Comparison of ENCODE assay signal across 21 cellular contexts in the genomic region with DNA sequence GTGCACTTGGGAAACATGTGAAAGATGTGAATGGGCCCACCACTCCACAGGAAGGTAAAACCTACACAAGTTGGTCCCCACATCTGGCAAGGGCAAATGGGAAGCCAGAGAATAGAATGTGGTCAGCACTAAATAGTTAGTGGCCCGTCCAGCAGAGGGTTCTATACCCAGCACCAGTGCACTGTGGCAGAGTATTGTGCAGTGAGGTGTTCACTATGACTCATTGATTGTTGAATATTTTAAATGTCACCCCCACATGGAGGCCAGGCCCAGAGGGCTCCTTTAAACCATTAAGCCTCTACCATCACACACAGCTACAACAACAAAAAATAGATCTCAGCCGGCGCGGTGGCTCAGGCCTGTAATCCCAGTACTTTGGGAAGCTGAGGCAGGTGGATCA. TPM values are rescaled to one million over a fixed set of nuclear protein-coding genes. Genes with fewer than 3 reads are reported as not detected.
"Had no signal": no experiment of that assay in that cellular context is flagged by ENCODE, and none has a peak within 500 bp of the region (broad histone marks: within the 10 kb centered on the region; RNA-seq: fewer than 3 reads in every experiment).

No MANE protein-coding gene starts in this region.

- H2AFZ ChIP-seq: neural progenitor cell had no signal

- H3K9me3 ChIP-seq: ovary, stomach, thoracic aorta, transverse colon had no signal

- H3K4me3 ChIP-seq: coronary artery, lung, neural progenitor cell, ovary, stomach, thoracic aorta, transverse colon had no signal

- ATAC-seq: left colon; left ventricle myocardium superior; natural killer cell treated with Interleukin-12 subunit alpha and Interleukin-12 subunit beta and Interleukin-15 and Interleukin-18, amount 100 ng/mL, for 72 hours; right cardiac atrium had no signal

- DNase-seq: effector CD8-positive, alpha-beta T cell; kidney; left colon; left ventricle myocardium superior; mesenchymal stem cell; midbrain; nucleus accumbens; ovary; right cardiac atrium; small intestine; stimulated activated CD4-positive, alpha-beta T cell treated with anti-CD3 and anti-CD28 coated beads, Interleukin-12 subunit alpha, Interleukin-12 subunit beta, amount 100 ng/mL, for 4 hours; stimulated activated naive CD4-positive, alpha-beta T cell; stomach; substantia nigra; transverse colon had no signal

- H3K27ac ChIP-seq: coronary artery, neural progenitor cell, ovary, stomach, thoracic aorta, transverse colon had no signal

- H3K4me1 ChIP-seq: stomach had no signal

- H3K27me3 ChIP-seq: neural progenitor cell, ovary, stomach, transverse colon had no signal

- FAIRE-seq: frontal cortex, kidney, small intestine had no signal

- H3K9ac ChIP-seq: neural progenitor cell had no signal

- H3K36me3 ChIP-seq: neural progenitor cell, ovary, stomach, thoracic aorta, transverse colon had no signal

- H3K4me2 ChIP-seq: neural progenitor cell had no signal

RNA-seq across cellular contexts. Expression of a gene that starts 11.7 kb away (rescaled TPM):
- total RNA-seq: natural killer cell treated with Interleukin-12 subunit alpha and Interleukin-12 subunit beta and Interleukin-15 and Interleukin-18, amount 100 ng/mL, for 72 hours had no signal
